In the genomic region with DNA sequence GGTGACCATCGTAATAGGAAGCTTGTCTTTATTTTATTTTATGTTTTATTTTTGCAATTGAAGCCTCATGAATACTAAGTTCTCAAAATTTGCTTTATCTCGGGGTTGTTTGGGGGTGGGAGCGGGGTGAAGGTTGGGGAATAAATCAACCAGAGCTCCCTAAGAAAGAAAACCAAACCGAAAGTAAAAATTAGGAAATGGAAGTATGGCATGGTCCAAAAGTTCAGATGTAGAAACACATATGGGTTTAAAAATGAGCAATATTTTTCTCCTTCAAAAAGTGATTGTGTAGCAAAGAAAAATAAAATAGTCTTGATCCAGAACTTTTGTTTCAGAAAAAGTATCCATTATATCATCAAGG, we compare ENCODE assay signal across 11 cellular contexts.
A peak's percentile ranks its signal among the peaks of the same experiment; 100 is the strongest.
DNase-seq lines count a peak whose midpoint lies in the region; ATAC-seq and TF ChIP-seq lines count a peak whose summit lies in the region.
"Had no signal": no experiment of that assay in that cellular context is flagged by ENCODE, and none has a peak within 500 bp of the region (broad histone marks: within the 10 kb centered on the region; RNA-seq: fewer than 3 reads in every experiment).

No MANE protein-coding gene starts in this region.

- H2AFZ ChIP-seq in IMR-90 (replicated peaks; ENCODE audit: low read length, poor library complexity) (no peak overlapping the region), hepatocyte (no peak overlapping the region)

- peaks cover 3% of the 10 kb centered on the region for H3K9me3 Mint-ChIP-seq in activated B cell treated with CpG ODN at 0.5 μM for 24 hours
- H3K9me3 Mint-ChIP-seq: H9 had no signal

- dilution Hi-C loops in IMR-90 (cut with HindIII; ENCODE audit: low sequenced_read_pairs, unreplicated experiment), result no loop called here

- ATAC-seq in IMR-90 (ENCODE audit: low read depth) (peak; percentile 50; the same call in 1 of the 2 replicates), activated B cell treated with CpG ODN at 0.5 μM for 24 hours (ENCODE audit: low read depth) (no peak), HG02938 (IDR thresholded peaks at IDR 0.05; ENCODE audit: unreplicated experiment) (no peak), GM21723 (IDR thresholded peaks at IDR 0.05; ENCODE audit: unreplicated experiment) (no peak)

- H3K4me3 Mint-ChIP-seq in activated B cell treated with CpG ODN at 0.5 μM for 24 hours, result peak overlapping the region; percentile 59
- H3K4me3 Mint-ChIP-seq: H9 had no signal

- H3K9me1 ChIP-seq in IMR-90 (ENCODE audit: insufficient read depth, low read length), result peaks cover 4% of the 10 kb centered on the region; the same call in 1 of the 2 replicates

- no peak for TF ChIP-seq CTCF in IMR-90 (conservative IDR thresholded peaks at IDR 0.05; ENCODE audit: low read depth, low read length)
- TF ChIP-seq CTCF in activated B cell treated with CpG ODN at 0.5 μM for 24 hours (IDR thresholded peaks at IDR 0.05), result no peak
- no peak for TF ChIP-seq CTCF in hepatocyte (IDR thresholded peaks at IDR 0.05; ENCODE audit: poor library complexity)

- peak overlapping the region; percentile 95; the same call in 1 of the 2 replicates for H3K18ac ChIP-seq in IMR-90 (ENCODE audit: low read depth, low read length)

- H3K79me1 ChIP-seq in IMR-90 (ENCODE audit: low read depth in 1 of 2, low read length in 2 of 2), result no peaks in the 10 kb centered on the region

- H2BK20ac ChIP-seq in IMR-90 (ENCODE audit: low read depth, low read length), result peak overlapping the region; percentile 40; the same call in 1 of the 2 replicates

- peaks cover 5% of the 10 kb centered on the region for H3K4me1 Mint-ChIP-seq in activated B cell treated with CpG ODN at 0.5 μM for 24 hours
- H3K4me1 Mint-ChIP-seq: H9 had no signal

- peak overlapping the region; percentile 32; the same call in 1 of the 2 replicates for H3K4me3 ChIP-seq in IMR-90 (ENCODE audit: insufficient read depth, low read depth, low read length)
- no peak overlapping the region for H3K4me3 ChIP-seq in hepatocyte
- H3K4me3 ChIP-seq in skeletal muscle satellite cell (ENCODE audit: low read length), result peak overlapping the region; percentile 48

- no peak overlapping the region for H2AK9ac ChIP-seq in IMR-90 (replicated peaks; ENCODE audit: low read depth, low read length, poor library complexity)

- H3K27me3 ChIP-seq in IMR-90 (ENCODE audit: control insufficient read depth, insufficient read depth, low read length) (no peaks in the 10 kb centered on the region), hepatocyte (no peaks in the 10 kb centered on the region), skeletal muscle satellite cell (ENCODE audit: control insufficient read depth, insufficient read depth, low read length) (no peaks in the 10 kb centered on the region)

- H2AK5ac ChIP-seq in IMR-90 (ENCODE audit: low read depth, low read length), result no peak overlapping the region

- WGBS in IMR-90 (ENCODE audit: extremely low coverage in 2 of 2, insufficient read length in 1 of 2), 2 experiments, result no CpG with 5 or more reads among the region's 4 CpGs
- WGBS in hepatocyte (ENCODE audit: low lambda C conversion rate, missing lambda C conversion rate), result 73% methylated on average over 4 of the region's 4 CpGs

- H3K27ac ChIP-seq in IMR-90 (ENCODE audit: insufficient read depth, low read length) (peak overlapping the region; percentile 73; the same call in 1 of the 2 replicates), hepatocyte (peak overlapping the region; percentile 63)

- no peak overlapping the region for H3K27ac Mint-ChIP-seq in activated B cell treated with CpG ODN at 0.5 μM for 24 hours
- H3K27ac Mint-ChIP-seq: H9 had no signal

- BruUV-seq in IMR-90 (replicated peaks; lab: Mats Ljungman, UMichigan), result no TSS peak

- in situ Hi-C loops in IMR-90 (cut with MboI; ENCODE audit: low sequenced_read_pairs), result loop anchor here (10.0 kb wide), 2 partner anchors 146 to 954 kb away; no protein-coding TSS in a partner anchor

- H3K79me2 ChIP-seq in hepatocyte, result no peaks in the 10 kb centered on the region

- H3K14ac ChIP-seq in IMR-90 (replicated peaks; ENCODE audit: low read depth, low read length), result no peak overlapping the region

- H2BK15ac ChIP-seq in IMR-90 (ENCODE audit: low read depth, low read length), result no peak overlapping the region

- H4K8ac ChIP-seq in IMR-90 (ENCODE audit: low read depth in 2 of 2, low read length in 2 of 2), result peak overlapping the region; percentile 87 to 95

- H2BK120ac ChIP-seq in IMR-90 (ENCODE audit: low read depth, low read length), result peak overlapping the region; percentile 93; the same call in 1 of the 2 replicates

- H3K9ac ChIP-seq in IMR-90 (ENCODE audit: low read depth, low read length) (peak overlapping the region; percentile 51), skeletal muscle satellite cell (ENCODE audit: low read depth, low read length) (peak overlapping the region; percentile 54)

- peak overlapping the region; percentile 34; the same call in 1 of the 2 replicates for H3K4me2 ChIP-seq in IMR-90 (ENCODE audit: low read depth, low read length)
- H3K4me2 ChIP-seq in hepatocyte, result peak overlapping the region; percentile 49
- peak overlapping the region; percentile 67 for H3K4me2 ChIP-seq in skeletal muscle satellite cell (ENCODE audit: low read length)

- peak overlapping the region; percentile 67; the same call in 1 of the 2 replicates for H3K4ac ChIP-seq in IMR-90 (ENCODE audit: low read depth, low read length)

- H3K56ac ChIP-seq in IMR-90 (ENCODE audit: extremely low read depth, insufficient read depth, low read length), result peak overlapping the region; percentile 47

- peak overlapping the region; percentile 95 for H2BK5ac ChIP-seq in IMR-90 (ENCODE audit: low read depth, low read length, poor library complexity, severe bottlenecking)

- no peak overlapping the region for H4K91ac ChIP-seq in IMR-90 (ENCODE audit: insufficient read depth, low read depth, low read length)

- H3K36me3 ChIP-seq in IMR-90 (ENCODE audit: control insufficient read depth, insufficient read depth, low read length), result no peaks in the 10 kb centered on the region
- H3K36me3 ChIP-seq in hepatocyte (replicated peaks; ENCODE audit: insufficient read depth, low read depth), result no peaks in the 10 kb centered on the region
- H3K36me3 ChIP-seq in skeletal muscle satellite cell (ENCODE audit: insufficient read depth, low read length), result no peaks in the 10 kb centered on the region

- intact Hi-C loops in IMR-90 (cut with micrococcal nuclease), result loop anchor here (10.0 kb wide), 1 partner anchor 366 kb away; no protein-coding TSS in a partner anchor
- intact Hi-C loops in activated B cell treated with CpG ODN at 0.5 μM for 24 hours (cut with micrococcal nuclease), result no loop called here

- peaks cover 7% of the 10 kb centered on the region for H3K4me1 ChIP-seq in IMR-90 (ENCODE audit: control insufficient read depth, insufficient read depth, low read length)
- H3K4me1 ChIP-seq in hepatocyte (ENCODE audit: insufficient read depth), result peaks cover 5% of the 10 kb centered on the region
- peaks cover 20% of the 10 kb centered on the region for H3K4me1 ChIP-seq in skeletal muscle satellite cell (ENCODE audit: control insufficient read depth, insufficient read depth, low read length)

- H3K9me2 ChIP-seq in hepatocyte (replicated peaks; ENCODE audit: insufficient read depth), result no peaks in the 10 kb centered on the region

- no peak for DNase-seq in IMR-90
- DNase-seq in activated B cell treated with CpG ODN at 0.5 μM for 24 hours, result no peak
- DNase-seq in hepatocyte (ENCODE audit: low spot score), result no peak
- DNase-seq in activated gamma-delta T cell treated with Interleukin-2 at 50 U/mL for 16 hours, result no peak
- DNase-seq in GOT3 (lab: John Stamatoyannopoulos, UW), result no peak
- DNase-seq: H9, left colon, NCI-H345 had no signal

- no peak overlapping the region for H3K23ac ChIP-seq in IMR-90 (ENCODE audit: low read depth, low read length)

- H4K5ac ChIP-seq in IMR-90 (ENCODE audit: low read depth, low read length), result peak overlapping the region; percentile 99

- no peak for TF ChIP-seq RAD21 in IMR-90 (IDR thresholded peaks at IDR 0.05; ENCODE audit: low read length)

- POLR2A ChIA-PET in IMR-90 (lab: Charles Lee; ENCODE audit: unreplicated experiment) (interaction anchor here (0.5 to 0.8 kb wide), 4 partner anchors 18 to 1153 kb away, joined by 3 to 18 read pairs (median 4); no protein-coding TSS in a partner anchor), activated B cell treated with CpG ODN at 0.5 μM for 24 hours (lab: Charles Lee) (no interaction called here)

- H3K36me3 Mint-ChIP-seq in activated B cell treated with CpG ODN at 0.5 μM for 24 hours (ENCODE audit: low read depth), result no peaks in the 10 kb centered on the region

- CTCF ChIA-PET in IMR-90 (lab: Yijun Ruan, JAX), result interaction anchor here (1.5 kb wide), 1 partner anchor 14 kb away, joined by 3 read pairs; no protein-coding TSS in a partner anchor
- CTCF ChIA-PET in activated B cell treated with CpG ODN at 0.5 μM for 24 hours (lab: Charles Lee), result no interaction called here

- H3K27me3 Mint-ChIP-seq in activated B cell treated with CpG ODN at 0.5 μM for 24 hours, result no peaks in the 10 kb centered on the region

- TF ChIP-seq POLR2A in IMR-90 (IDR thresholded peaks at IDR 0.05; ENCODE audit: low read depth, low read length), result no peak

- H3K9me3 ChIP-seq in IMR-90 (ENCODE audit: control insufficient read depth, insufficient read depth, low read length), result no peaks in the 10 kb centered on the region
- no peaks in the 10 kb centered on the region for H3K9me3 ChIP-seq in hepatocyte (ENCODE audit: low read depth)
- H3K9me3 ChIP-seq in skeletal muscle satellite cell (replicated peaks; ENCODE audit: low read length), result no peaks in the 10 kb centered on the region

- no peaks in the 10 kb centered on the region for H4K20me1 ChIP-seq in IMR-90 (ENCODE audit: insufficient read depth, low read length)
- no peaks in the 10 kb centered on the region for H4K20me1 ChIP-seq in hepatocyte (ENCODE audit: insufficient read depth, poor library complexity, severe bottlenecking)

TF ChIP-seq in IMR-90, 13 proteins besides CTCF, POLR2A, EP300 and RAD21:
- no peak for TF ChIP-seq FOS (IDR thresholded peaks at IDR 0.05; ENCODE audit: low read depth, low read length)
- TF ChIP-seq MAZ (IDR thresholded peaks at IDR 0.05; ENCODE audit: borderline replicate concordance, low read depth, low read length), result no peak
